19 cellular contexts compared by ENCODE assay signal in genomic region chr7:6315786-6316185, GRCh38.
"Had no signal": no experiment of that assay in that cellular context is flagged by ENCODE, and none has a peak within 500 bp of the region (broad histone marks: within the 10 kb centered on the region; RNA-seq: fewer than 3 reads in every experiment).

No MANE protein-coding gene starts in this region.

- DNase-seq: activated CD4-positive, alpha-beta T cell treated with anti-CD3 and anti-CD28 coated beads, Interleukin-2, amount 10 ng/mL, durations not matched to agents 24 days and 14 days; activated CD4-positive, CD25-positive, alpha-beta regulatory T cell; activated CD8-positive, alpha-beta memory T cell treated with anti-CD3 and anti-CD28 coated beads, Interleukin-2, amount 50 U/mL, for 4 hours; activated CD8-positive, alpha-beta T cell treated with anti-CD3 and anti-CD28 coated beads, Interleukin-2, amount 10 ng/mL, durations not matched to agents 7 days and 5 days; activated gamma-delta T cell; activated T-cell treated with anti-CD3 and anti-CD28 coated beads, Interleukin-2, amount 50 U/mL, for 72 hours; amniotic stem cell; effector CD8-positive, alpha-beta T cell; mammary epithelial cell; naive B cell; right cardiac atrium had no signal

- H3K4me1 ChIP-seq: vagina had no signal

- H3K27ac Mint-ChIP-seq: activated CD4-positive, alpha-beta T cell treated with anti-CD3 and anti-CD28 coated beads, Interleukin-2, amount 10 ng/mL, durations not matched to agents 24 days and 14 days; activated CD8-positive, alpha-beta T cell treated with anti-CD3 and anti-CD28 coated beads, Interleukin-2, amount 10 ng/mL, durations not matched to agents 7 days and 5 days; activated naive CD4-positive, alpha-beta T cell treated with anti-CD3 and anti-CD28 coated beads, Interleukin-2, amount 50 U/mL, for 72 hours; activated T-cell treated with anti-CD3 and anti-CD28 coated beads, Interleukin-2, amount 50 U/mL, for 72 hours; brain; naive B cell; T-helper 2 cell treated with Interferon-gamma antibody and Interleukin-4, amounts not matched to agents 5 μg/mL and 100 μg/mL, for 36 hours had no signal

- H3K36me3 ChIP-seq: gastroesophageal sphincter, tibial nerve, vagina had no signal

- H3K36me3 Mint-ChIP-seq: activated naive CD4-positive, alpha-beta T cell treated with anti-CD3 and anti-CD28 coated beads, Interleukin-2, amount 50 U/mL, for 72 hours; brain; naive B cell had no signal

- H3K9me3 Mint-ChIP-seq: activated CD4-positive, alpha-beta T cell treated with anti-CD3 and anti-CD28 coated beads, Interleukin-2, amount 10 ng/mL, durations not matched to agents 24 days and 14 days; activated naive CD4-positive, alpha-beta T cell treated with anti-CD3 and anti-CD28 coated beads, Interleukin-2, amount 50 U/mL, for 72 hours; activated T-cell treated with anti-CD3 and anti-CD28 coated beads, Interleukin-2, amount 50 U/mL, for 72 hours; brain; central memory CD8-positive, alpha-beta T cell; T-helper 2 cell treated with Interferon-gamma antibody and Interleukin-4, amounts not matched to agents 5 μg/mL and 100 μg/mL, for 36 hours had no signal

- H3K4me1 Mint-ChIP-seq: brain; central memory CD8-positive, alpha-beta T cell had no signal

- ATAC-seq: activated CD8-positive, alpha-beta T cell treated with anti-CD3 and anti-CD28 coated beads, Interleukin-2, amount 10 ng/mL, durations not matched to agents 7 days and 5 days; activated naive CD4-positive, alpha-beta T cell treated with anti-CD3 and anti-CD28 coated beads, Interleukin-2, amount 50 U/mL, for 72 hours; activated T-cell treated with anti-CD3 and anti-CD28 coated beads, Interleukin-2, amount 50 U/mL, for 72 hours; gastroesophageal sphincter; right cardiac atrium had no signal

- H3K27me3 ChIP-seq: gastroesophageal sphincter, tibial nerve, vagina had no signal

- H3K4me3 Mint-ChIP-seq: activated CD4-positive, alpha-beta T cell treated with anti-CD3 and anti-CD28 coated beads, Interleukin-2, amount 10 ng/mL, durations not matched to agents 24 days and 14 days; activated CD8-positive, alpha-beta T cell treated with anti-CD3 and anti-CD28 coated beads, Interleukin-2, amount 10 ng/mL, durations not matched to agents 7 days and 5 days; activated T-cell treated with anti-CD3 and anti-CD28 coated beads, Interleukin-2, amount 50 U/mL, for 72 hours; brain; central memory CD8-positive, alpha-beta T cell; naive B cell; T-helper 2 cell treated with Interferon-gamma antibody and Interleukin-4, amounts not matched to agents 5 μg/mL and 100 μg/mL, for 36 hours had no signal

- H3K27ac ChIP-seq: vagina had no signal

- H3K27me3 Mint-ChIP-seq: activated CD4-positive, alpha-beta T cell treated with anti-CD3 and anti-CD28 coated beads, Interleukin-2, amount 10 ng/mL, durations not matched to agents 24 days and 14 days; central memory CD8-positive, alpha-beta T cell; naive B cell had no signal

- FAIRE-seq: islet of Langerhans had no signal

- H3K4me3 ChIP-seq: gastroesophageal sphincter, tibial nerve, vagina had no signal

- H3K9me3 ChIP-seq: gastroesophageal sphincter, tibial nerve, vagina had no signal
